Comparison of ENCODE assay signal across 9 cellular contexts in the genomic region with DNA sequence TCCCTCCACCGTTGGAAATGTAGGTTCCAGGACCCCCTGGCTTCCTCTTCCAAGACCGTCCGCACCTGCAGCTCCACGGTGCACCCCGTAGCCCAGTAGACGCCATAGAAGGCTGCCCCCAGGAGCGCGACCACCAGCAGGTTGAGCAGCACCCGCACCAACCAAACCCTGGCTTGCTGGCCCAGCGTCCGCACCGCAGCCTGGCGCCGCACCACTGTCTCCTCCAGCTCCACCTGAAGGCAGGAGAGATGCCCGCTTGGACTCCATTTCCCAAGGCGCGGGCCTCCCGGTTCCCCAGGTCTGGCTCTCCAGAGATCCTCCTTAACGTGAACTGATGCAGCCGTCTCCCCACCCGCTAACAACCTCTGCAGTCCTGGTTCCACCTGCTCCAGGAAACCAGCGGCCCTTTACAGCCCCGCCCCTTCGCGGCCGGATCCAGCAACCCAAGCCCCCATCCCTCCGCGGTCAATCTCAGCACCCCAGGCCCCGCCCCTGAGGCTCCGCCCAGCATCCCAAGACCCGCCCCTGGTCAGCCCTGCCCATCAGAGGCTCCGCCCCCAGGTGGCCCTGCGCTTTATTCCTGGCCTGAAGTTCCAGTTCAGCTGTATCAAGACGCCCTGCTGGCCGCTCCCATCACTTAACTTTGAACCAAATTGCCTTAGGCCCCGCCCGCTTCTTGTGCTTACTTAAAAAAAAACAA.
DNase-seq lines count a peak whose midpoint lies in the region; ATAC-seq and TF ChIP-seq lines count a peak whose summit lies in the region.
"Had no signal": no experiment of that assay in that cellular context is flagged by ENCODE, and none has a peak within 500 bp of the region (broad histone marks: within the 10 kb centered on the region; RNA-seq: fewer than 3 reads in every experiment).

No MANE protein-coding gene starts in this region.

- H3F3A ChIP-seq in MM.1S (ENCODE audit: insufficient read depth, low read length) = no peaks in the 10 kb centered on the region

- no peak overlapping the region for H3K9ac ChIP-seq in MM.1S (ENCODE audit: low read length)

- DNase-seq in CD1c-positive myeloid dendritic cell (ENCODE audit: extremely low spot score) = peak; percentile 56
- peak; percentile 77 for DNase-seq in NCI-H69 (lab: John Stamatoyannopoulos, UW)
- DNase-seq in activated gamma-delta T cell treated with Interleukin-2 at 50 U/mL for 16 hours = peak; percentile 49
- DNase-seq in iPS-NIHi7 (ENCODE audit: extremely low spot score) = peak; percentile 90
- DNase-seq in stimulated activated CD8-positive, alpha-beta memory T cell treated with anti-CD3 and anti-CD28 coated beads, Interleukin-7, amount 100 ng/mL, for 1 hour (ENCODE audit: low read depth in 2 of 2) = peak; percentile 19 to 29
- no peak for DNase-seq in MM.1S
- DNase-seq in GF-D8 (lab: John Stamatoyannopoulos, UW) = no peak

- H3K4me3 ChIP-seq in MM.1S (ENCODE audit: low read length) = no peak overlapping the region

- no peak for ATAC-seq in HG02678 (IDR thresholded peaks at IDR 0.05; ENCODE audit: unreplicated experiment)
- ATAC-seq: activated naive CD4-positive, alpha-beta T cell treated with anti-CD3 and anti-CD28 coated beads, Interleukin-2, amount 50 U/mL, for 72 hours had no signal

- no peaks in the 10 kb centered on the region for H4K20me1 ChIP-seq in MM.1S (ENCODE audit: insufficient read depth, low read length)

- no peaks in the 10 kb centered on the region for H3K36me3 ChIP-seq in MM.1S (replicated peaks; ENCODE audit: insufficient read depth, low read length)

- H3K79me2 ChIP-seq in MM.1S (ENCODE audit: low read length) = peaks cover 5% of the 10 kb centered on the region; the same call in 1 of the 2 replicates

- H3K9me3 ChIP-seq in MM.1S (replicated peaks; ENCODE audit: insufficient read depth, low read length) = no peaks in the 10 kb centered on the region

- peaks cover 10% of the 10 kb centered on the region for H3K4me1 ChIP-seq in MM.1S (ENCODE audit: low read length)

- no peak for TF ChIP-seq CTCF in MM.1S (IDR thresholded peaks at IDR 0.05; ENCODE audit: low read length)

- no peak overlapping the region for H2AFZ ChIP-seq in MM.1S (ENCODE audit: low read length)

- peaks cover 24% of the 10 kb centered on the region for H3K27me3 ChIP-seq in MM.1S (replicated peaks; ENCODE audit: insufficient read depth, low read length)

- H3K4me2 ChIP-seq in MM.1S (ENCODE audit: low read depth, low read length) = no peak overlapping the region

- H3K9me2 ChIP-seq in MM.1S (replicated peaks; ENCODE audit: insufficient read depth, low read length) = no peaks in the 10 kb centered on the region

- no peak overlapping the region for H3K27ac ChIP-seq in MM.1S (ENCODE audit: low read length)

Comparison
In these comparisons a context has a peak if more than half of its experiments do, and no peak if none do; other contexts are left out.
1. DNase-seq: peak in CD1c-positive myeloid dendritic cell (single experiment), NCI-H69 (single experiment), activated gamma-delta T cell treated with Interleukin-2 at 50 U/mL for 16 hours (single experiment), iPS-NIHi7 (single experiment) and stimulated activated CD8-positive, alpha-beta memory T cell treated with anti-CD3 and anti-CD28 coated beads, Interleukin-7, amount 100 ng/mL, for 1 hour (2 of 2); none in MM.1S (single experiment) and GF-D8 (single experiment).